Comparison of ENCODE assay signal across 1 cellular context in the genomic region with DNA sequence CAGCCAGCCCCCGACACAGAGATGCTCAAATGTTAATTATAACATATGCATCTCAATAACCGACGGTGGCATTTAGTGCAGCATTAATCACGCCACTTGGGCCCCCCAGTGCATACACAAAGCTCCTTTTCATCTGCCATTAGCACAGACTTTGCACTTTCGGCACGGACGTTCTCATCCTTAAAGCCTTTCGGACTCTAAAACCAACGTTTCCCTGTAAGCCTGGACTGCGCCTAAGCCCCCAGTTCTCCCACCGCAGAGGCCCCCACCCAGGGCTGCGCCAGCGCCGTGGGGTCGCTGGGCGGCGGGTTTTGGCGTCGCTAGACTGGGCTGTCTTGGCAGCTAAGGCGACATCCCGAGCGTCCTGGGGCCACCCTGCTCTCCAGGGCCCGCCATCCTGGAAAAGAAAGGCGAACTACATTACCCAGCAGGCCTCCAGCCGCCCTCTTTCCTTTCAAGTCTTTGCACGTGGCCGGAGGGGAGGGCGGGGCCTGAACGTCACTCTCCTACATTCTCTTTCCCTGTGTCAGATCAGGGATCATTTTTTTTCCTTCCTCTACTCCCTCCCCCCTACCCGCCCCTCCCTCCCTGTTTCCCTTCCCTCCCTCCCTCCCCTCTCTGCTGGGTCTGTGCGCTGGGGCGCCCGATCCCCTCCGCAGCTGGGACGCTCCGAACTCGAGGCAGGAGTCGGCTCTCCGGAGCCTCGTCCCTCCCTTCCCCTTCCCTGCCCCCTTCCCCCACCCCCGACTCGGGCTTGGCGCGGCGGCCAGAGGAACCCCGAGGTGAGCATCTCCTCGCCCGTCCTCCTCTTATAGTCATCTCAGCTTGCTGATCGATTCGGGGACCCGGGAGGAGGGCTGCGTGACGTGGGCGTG.
TF ChIP-seq lines count a peak whose summit lies in the region.

Gene CTIF, plus strand, starts transcription at position 501 of the 875 bp plus-strand sequence. CDS start 80,535 bp downstream, outside the sequence.

TF ChIP-seq in K562, 482 proteins besides CTCF, POLR2A, EP300 and RAD21 (continued from another document):
- TF ChIP-seq ZNF318 (IDR thresholded peaks at IDR 0.05; ENCODE audit: borderline replicate concordance in 1 of 2, low read depth in 1 of 2) (no peak), BHLHE40 (IDR thresholded peaks at IDR 0.05; ENCODE audit: low read length) (peak; percentile 91), TAF9B (IDR thresholded peaks at IDR 0.05; ENCODE audit: partially characterized antibody) (peak; percentile 70), ETV1 (tag; conservative IDR thresholded peaks at IDR 0.05; ENCODE audit: low read depth) (no peak), YY1 (IDR thresholded peaks at IDR 0.05; ENCODE audit: borderline replicate concordance in 1 of 3, control insufficient read depth in 1 of 3, extremely low read depth in 1 of 3, insufficient read depth in 3 of 3, insufficient read length in 1 of 3, insufficient replicate concordance in 2 of 3, low read depth in 1 of 3, low read length in 2 of 3) (peak; percentile 63 to 95 (median 92)), PRMT5 (CRISPR knock-in tag; IDR thresholded peaks at IDR 0.05) (no peak), RB1 (IDR thresholded peaks at IDR 0.05; ENCODE audit: low read depth) (0 out of 2 replicates have a peak, but pooled peaks have one; percentile 45), NFIC (IDR thresholded peaks at IDR 0.05) (no peak), TAF15 (IDR thresholded peaks at IDR 0.05; ENCODE audit: low read depth, low read length) (no peak)
- TF ChIP-seq, protein P1, sequence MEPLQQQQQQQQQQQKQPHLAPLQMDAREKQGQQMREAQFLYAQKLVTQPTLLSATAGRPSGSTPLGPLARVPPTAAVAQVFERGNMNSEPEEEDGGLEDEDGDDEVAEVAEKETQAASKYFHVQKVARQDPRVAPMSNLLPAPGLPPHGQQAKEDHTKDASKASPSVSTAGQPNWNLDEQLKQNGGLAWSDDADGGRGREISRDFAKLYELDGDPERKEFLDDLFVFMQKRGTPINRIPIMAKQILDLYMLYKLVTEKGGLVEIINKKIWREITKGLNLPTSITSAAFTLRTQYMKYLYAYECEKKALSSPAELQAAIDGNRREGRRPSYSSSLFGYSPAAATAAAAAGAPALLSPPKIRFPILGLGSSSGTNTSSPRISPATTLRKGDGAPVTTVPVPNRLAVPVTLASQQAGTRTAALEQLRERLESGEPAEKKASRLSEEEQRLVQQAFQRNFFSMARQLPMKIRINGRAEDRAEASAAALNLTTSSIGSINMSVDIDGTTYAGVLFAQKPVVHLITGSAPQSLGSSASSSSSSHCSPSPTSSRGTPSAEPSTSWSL (CRISPR knock-in tag; IDR thresholded peaks at IDR 0.05; ENCODE audit: borderline replicate concordance), result no peak
